8 cellular contexts compared by ENCODE assay signal in genomic region chr5:43555895-43556606, GRCh38. TPM values are rescaled to one million over a fixed set of nuclear protein-coding genes. Genes with fewer than 3 reads are reported as not detected.
DNase-seq lines count a peak whose midpoint lies in the region; ATAC-seq and TF ChIP-seq lines count a peak whose summit lies in the region.

No MANE protein-coding gene starts in this region.

- peak; percentile 6 for DNase-seq in DMS153 (lab: John Stamatoyannopoulos, UW)
- DNase-seq in T-helper 9 cell, result peak; percentile 36
- peak; percentile 33 to 68 for DNase-seq in breast epithelium (ENCODE audit: low spot score in 2 of 2)
- peak; percentile 42 for DNase-seq in iris pigment epithelial cell (ENCODE audit: low read depth)
- DNase-seq in stimulated activated CD4-positive, alpha-beta T cell treated with anti-CD3 and anti-CD28 coated beads, Interleukin-12 subunit alpha, Interleukin-12 subunit beta, amount 100 ng/mL, for 24 hours (ENCODE audit: low read depth in 2 of 2), result peak; percentile 19 to 38
- DNase-seq in T1000 (lab: John Stamatoyannopoulos, UW), result no peak

- H3K9me3 ChIP-seq in Loucy (ENCODE audit: insufficient read depth, low read depth, low read length), result no peaks in the 10 kb centered on the region
- H3K9me3 ChIP-seq in breast epithelium, result no peaks in the 10 kb centered on the region

- peaks cover 54% of the 10 kb centered on the region for H3K79me2 ChIP-seq in Loucy (ENCODE audit: insufficient read depth, low read length)

- peak overlapping the region; percentile 97 for H3K9ac ChIP-seq in Loucy (ENCODE audit: low read depth, low read length, poor library complexity, severe bottlenecking)

- peaks cover 46% of the 10 kb centered on the region for H4K20me1 ChIP-seq in Loucy (ENCODE audit: insufficient read depth, low read length, poor library complexity, severe bottlenecking)

- no peak; the same call in 1 of the 2 replicates for TF ChIP-seq CTCF in Loucy (conservative IDR thresholded peaks at IDR 0.05; ENCODE audit: low read length)
- no peak for TF ChIP-seq CTCF in breast epithelium (IDR thresholded peaks at IDR 0.05)

- peak overlapping the region; percentile 95 to 97 for H3K27ac ChIP-seq in breast epithelium

- H3F3A ChIP-seq in Loucy (ENCODE audit: low read depth), result no peaks in the 10 kb centered on the region

- peak; percentile 28 for ATAC-seq in GM21825 (IDR thresholded peaks at IDR 0.05; ENCODE audit: unreplicated experiment)

- H3K27me3 ChIP-seq in Loucy (ENCODE audit: insufficient read depth, low read length, poor library complexity, severe bottlenecking) (no peaks in the 10 kb centered on the region), breast epithelium (no peaks in the 10 kb centered on the region)

- no peaks in the 10 kb centered on the region for H3K9me2 ChIP-seq in Loucy (replicated peaks; ENCODE audit: low read depth, low read length)

- peak overlapping the region; percentile 94 for H2AFZ ChIP-seq in Loucy (ENCODE audit: low read length)

- H3K36me3 ChIP-seq in Loucy (ENCODE audit: insufficient read depth, low read length) (peaks cover 9% of the 10 kb centered on the region), breast epithelium (no peaks in the 10 kb centered on the region)

- TF ChIP-seq POLR2A in breast epithelium (IDR thresholded peaks at IDR 0.05), result no peak

- H3K4me1 ChIP-seq in Loucy (ENCODE audit: insufficient read depth, low read length, poor library complexity, severe bottlenecking) (peaks cover 54% of the 10 kb centered on the region), breast epithelium (peaks cover 0 to 9% of the 10 kb centered on the region in 2 donors)

- peak overlapping the region; percentile 98 for H3K4me2 ChIP-seq in Loucy (ENCODE audit: low read depth, low read length, poor library complexity, severe bottlenecking)

- intact Hi-C loops in breast epithelium (cut with DNase I; ENCODE audit: low total_unique reads), result no loop called here

- H3K4me3 ChIP-seq in Loucy (ENCODE audit: low read length, poor library complexity, severe bottlenecking) (peak overlapping the region; percentile 100), breast epithelium (peak overlapping the region; percentile 76 to 95 (median 83))

RNA-seq across cellular contexts. Expression of gene PAIP1, which starts 0.8 kb away (rescaled TPM):
- 100 to 1,000 TPM in 1 of 3 donors, 10 to 100 TPM in 2; 70.5 to 104 (median 94.1) TPM for total RNA-seq in breast epithelium

RNA-seq across cellular contexts. Expression of gene C5orf34, which starts 41.1 kb away (rescaled TPM):
- total RNA-seq in breast epithelium, result 10 to 100 TPM in 1 of 3 donors, 1 to 10 TPM in 2; 1.8 to 12.9 (median 3.3) TPM

RNA-seq across cellular contexts. Expression of gene NNT, which starts 46.9 kb away (rescaled TPM):
- 100 to 1,000 TPM in 1 of 3 donors, 10 to 100 TPM in 2; 30.2 to 137 (median 39.2) TPM for total RNA-seq in breast epithelium
